Comparison of ENCODE assay signal across 8 cellular contexts in genomic region chr19:58279042-58279924, GRCh38. TPM values are rescaled to one million over a fixed set of nuclear protein-coding genes. Genes with fewer than 3 reads are reported as not detected.
A peak's percentile ranks its signal among the peaks of the same experiment; 100 is the strongest.
DNase-seq lines count a peak whose midpoint lies in the region; ATAC-seq, FAIRE-seq and TF ChIP-seq lines count a peak whose summit lies in the region.

No MANE protein-coding gene starts in this region.

- H3K36me3 ChIP-seq in esophagus (ENCODE audit: control insufficient read depth in 2 of 2, insufficient read depth in 2 of 2, low read length in 1 of 2) (no peaks in the 10 kb centered on the region), mucosa of descending colon (ENCODE audit: low read depth) (no peaks in the 10 kb centered on the region)

- no peaks in the 10 kb centered on the region for H3K27me3 ChIP-seq in esophagus (ENCODE audit: control insufficient read depth in 1 of 2, insufficient read depth in 2 of 2, low read length in 2 of 2)

- H3K27ac ChIP-seq in esophagus (ENCODE audit: low read depth in 2 of 2, low read length in 1 of 2), result peak overlapping the region; percentile 96

- H3K4me1 ChIP-seq in esophagus (ENCODE audit: control insufficient read depth in 2 of 2, insufficient read depth in 2 of 2, low read length in 1 of 2), result peaks cover 4 to 11% of the 10 kb centered on the region in 2 donors
- H3K4me1 ChIP-seq in mucosa of descending colon (ENCODE audit: low read depth), result no peaks in the 10 kb centered on the region

- DNase-seq in GM12892 (ENCODE audit: insufficient read length) (peak; percentile 55), NCI-H460 (ENCODE audit: extremely low read depth, low read depth) (peak; percentile 14), activated T-cell treated with anti-CD3 and anti-CD28 coated beads for 24 hours (ENCODE audit: low read depth) (peak; percentile 15), mucosa of descending colon (peak; percentile 73 to 83 (median 77)), NCI-H187 treated with DMSO at 0.1 percent for 48 hours (lab: John Stamatoyannopoulos, UW) (no peak)
- DNase-seq in stimulated activated CD8-positive, alpha-beta memory T cell treated with anti-CD3 and anti-CD28 coated beads, Interleukin-2, amount 100 ng/mL, for 48 hours (ENCODE audit: low read depth in 2 of 2), result peak; percentile 27 to 37

- intact Hi-C loops in mucosa of descending colon (cut with DNase I, micrococcal nuclease), result no loop called here

- ATAC-seq in HG02970 (IDR thresholded peaks at IDR 0.05; ENCODE audit: low FRiP score, unreplicated experiment) (peak; percentile 28), mucosa of descending colon (peak; percentile 50)

- 3 to 4% methylated on average over 57 to 60 of the region's 60 CpGs for WGBS in esophagus, 2 donors

- TF ChIP-seq POLR2A in GM12892 (IDR thresholded peaks at IDR 0.05; ENCODE audit: low read depth, low read length), result no peak

- H3K4me3 ChIP-seq in esophagus (ENCODE audit: low read depth in 1 of 2, low read length in 2 of 2), result peak overlapping the region; percentile 89 to 95
- H3K4me3 ChIP-seq in mucosa of descending colon, result peak overlapping the region; percentile 80

- peak; percentile 40 for FAIRE-seq in GM12892 (lab: Jason Lieb, UNC)

- H3K9me3 ChIP-seq in esophagus (ENCODE audit: control insufficient read depth in 2 of 2, insufficient read depth in 1 of 2, low read depth in 1 of 2, low read length in 1 of 2) (peaks cover 0 to 9% of the 10 kb centered on the region in 2 donors), mucosa of descending colon (peaks cover 33% of the 10 kb centered on the region)

- TF ChIP-seq CTCF in mucosa of descending colon (IDR thresholded peaks at IDR 0.05), result no peak

RNA-seq across cellular contexts. Expression of gene ZNF8, which starts 0.5 kb away (rescaled TPM):
- 2.1 TPM for polyA plus RNA-seq in GM12892 (2012; ENCODE audit: missing spikeins)
- total RNA-seq in NCI-H460 (2014; rRNA removed; shearing (Covaris generic)), result 5.3 and 6.7 TPM in 2 replicates
- 5.3 and 7.6 TPM in 2 replicates for polyA plus RNA-seq in NCI-H460 (2014; cell fraction: nucleus; rRNA removed)
- 1 to 10 TPM in 1 of 2 donors, under 1 TPM in 1; 0.91 to 1.6 TPM for polyA plus RNA-seq in esophagus
- 1 to 10 TPM; 3.6 to 7.9 (median 3.8) TPM for total RNA-seq in mucosa of descending colon

RNA-seq across cellular contexts. Expression of gene ERVK3-1, which starts 25.9 kb away (rescaled TPM):
- polyA plus RNA-seq in GM12892 (2012; ENCODE audit: missing spikeins), result 36.2 TPM
- 42.4 and 43.2 TPM in 2 replicates for total RNA-seq in NCI-H460 (2014; rRNA removed; shearing (Covaris generic))
- polyA plus RNA-seq in NCI-H460 (2014; cell fraction: nucleus; rRNA removed), result 73.5 and 78.4 TPM in 2 replicates
- 10 to 100 TPM; 15.2 to 23.1 TPM for polyA plus RNA-seq in esophagus
- 10 to 100 TPM; 25.0 to 31.7 (median 30.0) TPM for total RNA-seq in mucosa of descending colon

RNA-seq across cellular contexts. Expression of gene ZSCAN22, which starts 47.5 kb away (rescaled TPM):
- polyA plus RNA-seq in GM12892 (2012; ENCODE audit: missing spikeins), result 1.8 TPM
- 2.4 and 2.5 TPM in 2 replicates for total RNA-seq in NCI-H460 (2014; rRNA removed; shearing (Covaris generic))
- 1.6 and 2.4 TPM in 2 replicates for polyA plus RNA-seq in NCI-H460 (2014; cell fraction: nucleus; rRNA removed)
- polyA plus RNA-seq in esophagus, result 1 to 10 TPM in 1 of 2 donors, under 1 TPM in 1; 0.87 to 1.0 TPM
- total RNA-seq in mucosa of descending colon, result 1 to 10 TPM; 2.4 to 5.4 (median 3.2) TPM

RNA-seq across cellular contexts. Expression of gene ZNF544, which starts 50.6 kb away (rescaled TPM):
- 39.6 TPM for polyA plus RNA-seq in GM12892 (2012; ENCODE audit: missing spikeins)
- 40.4 and 43.4 TPM in 2 replicates for total RNA-seq in NCI-H460 (2014; rRNA removed; shearing (Covaris generic))
- 49.9 and 73.6 TPM in 2 replicates for polyA plus RNA-seq in NCI-H460 (2014; cell fraction: nucleus; rRNA removed)
- polyA plus RNA-seq in esophagus, result 10 to 100 TPM; 14.7 to 17.9 TPM
- 10 to 100 TPM; 12.1 to 30.5 (median 27.6) TPM for total RNA-seq in mucosa of descending colon
